Comparison of ENCODE assay signal across 17 cellular contexts in the genomic region with DNA sequence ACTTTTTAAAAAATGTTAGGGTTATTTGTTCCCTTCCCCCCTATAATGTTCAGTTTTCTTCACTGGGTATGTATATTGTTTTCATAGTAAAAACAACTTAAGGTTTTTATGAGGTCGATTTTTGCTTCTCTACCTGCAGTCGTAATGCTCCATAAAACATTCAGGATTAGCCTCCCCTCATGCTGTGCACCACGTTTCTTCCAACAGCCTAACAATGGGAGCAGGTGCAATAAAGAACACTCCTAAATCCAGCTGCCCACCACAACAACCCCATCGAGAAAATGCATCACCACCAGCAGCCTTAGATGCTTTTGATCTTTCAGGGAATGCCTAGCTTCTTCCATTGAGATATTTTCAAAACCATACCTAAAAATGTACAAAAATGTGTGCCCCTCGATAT.
DNase-seq lines count a peak whose midpoint lies in the region; ATAC-seq and TF ChIP-seq lines count a peak whose summit lies in the region.
"Had no signal": no experiment of that assay in that cellular context is flagged by ENCODE, and none has a peak within 500 bp of the region (broad histone marks: within the 10 kb centered on the region; RNA-seq: fewer than 3 reads in every experiment).

No MANE protein-coding gene starts in this region.

- no peak for ATAC-seq in GM18909 (IDR thresholded peaks at IDR 0.05; ENCODE audit: poor library complexity, unreplicated experiment)
- ATAC-seq: CD8-positive, alpha-beta T cell; HCT116; Panc1 had no signal

- POLR2A ChIA-PET in HEK293T (lab: Yijun Ruan, JAX): no interaction called here

- peak; percentile 14 for DNase-seq in COLO668 (lab: John Stamatoyannopoulos, UW; ENCODE audit: unreplicated experiment)
- DNase-seq in HEK293T (ENCODE audit: extremely low spot score): no peak
- peak; percentile 70 for DNase-seq in NCI-H345 treated with DMSO at 0.1 percent for 48 hours (lab: John Stamatoyannopoulos, UW; ENCODE audit: unreplicated experiment)
- DNase-seq in caudate nucleus (lab: John Stamatoyannopoulos, UW): no peak
- DNase-seq in stimulated activated CD4-positive, alpha-beta T cell treated with anti-CD3 and anti-CD28 coated beads, Interleukin-2, amount 100 ng/mL, for 48 hours: no peak
- DNase-seq in NCI-H2029 (lab: John Stamatoyannopoulos, UW): no peak
- DNase-seq in activated T-cell treated with anti-CD3 and anti-CD28 coated beads, Interleukin-2, amount 50 U/mL, for 1 hour: no peak
- DNase-seq: CD8-positive, alpha-beta T cell; Karpas-422; NCI-H1694 treated with DMSO at 0.1 percent for 48 hours; NCI-H2171; NCI-H446 treated with DMSO at 0.1 percent for 48 hours; SW 1271 had no signal

- peak overlapping the region; percentile 77 for H3K27ac ChIP-seq in caudate nucleus (ENCODE audit: low read depth, low read length)
- H3K27ac ChIP-seq: BLaER1 had no signal

- CTCF ChIA-PET in HEK293T (lab: Yijun Ruan, JAX): no interaction called here

TF ChIP-seq in HEK293T, 16 proteins besides CTCF, POLR2A, EP300 and RAD21:
- peak; percentile 30; the same call in 1 of the 2 replicates for TF ChIP-seq CTBP1 (IDR thresholded peaks at IDR 0.05; ENCODE audit: borderline replicate concordance)
- TF ChIP-seq ELF4 (IDR thresholded peaks at IDR 0.05): no peak
- no peak for TF ChIP-seq LEF1 (IDR thresholded peaks at IDR 0.05; ENCODE audit: borderline replicate concordance)
- TF ChIP-seq ARNT (IDR thresholded peaks at IDR 0.05): no peak
- no peak for TF ChIP-seq SP1 (IDR thresholded peaks at IDR 0.05)
- TF ChIP-seq, protein P1, sequence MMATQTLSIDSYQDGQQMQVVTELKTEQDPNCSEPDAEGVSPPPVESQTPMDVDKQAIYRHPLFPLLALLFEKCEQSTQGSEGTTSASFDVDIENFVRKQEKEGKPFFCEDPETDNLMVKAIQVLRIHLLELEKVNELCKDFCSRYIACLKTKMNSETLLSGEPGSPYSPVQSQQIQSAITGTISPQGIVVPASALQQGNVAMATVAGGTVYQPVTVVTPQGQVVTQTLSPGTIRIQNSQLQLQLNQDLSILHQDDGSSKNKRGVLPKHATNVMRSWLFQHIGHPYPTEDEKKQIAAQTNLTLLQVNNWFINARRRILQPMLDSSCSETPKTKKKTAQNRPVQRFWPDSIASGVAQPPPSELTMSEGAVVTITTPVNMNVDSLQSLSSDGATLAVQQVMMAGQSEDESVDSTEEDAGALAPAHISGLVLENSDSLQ (IDR thresholded peaks at IDR 0.05): no peak

Comparison
In these comparisons a context has a peak if more than half of its experiments do, and no peak if none do; other contexts are left out.
1. DNase-seq: peak in COLO668 (single experiment) and NCI-H345 treated with DMSO at 0.1 percent for 48 hours (single experiment); none in HEK293T (single experiment), caudate nucleus (0 of 61), stimulated activated CD4-positive, alpha-beta T cell treated with anti-CD3 and anti-CD28 coated beads, Interleukin-2, amount 100 ng/mL, for 48 hours (0 of 2), NCI-H2029 (single experiment) and activated T-cell treated with anti-CD3 and anti-CD28 coated beads, Interleukin-2, amount 50 U/mL, for 1 hour (single experiment).